ENCODE assay signal across 7 cellular contexts in genomic region chr1:1919304-1920056, GRCh38. TPM values are rescaled to one million over a fixed set of nuclear protein-coding genes. Genes with fewer than 3 reads are reported as not detected.
DNase-seq lines count a peak whose midpoint lies in the region; ATAC-seq, FAIRE-seq and TF ChIP-seq lines count a peak whose summit lies in the region.

No MANE protein-coding gene starts in this region.

- no peaks in the 10 kb centered on the region for H3K36me3 ChIP-seq in astrocyte (ENCODE audit: insufficient read depth, low read length)
- H3K36me3 ChIP-seq in hepatocyte (replicated peaks; ENCODE audit: insufficient read depth, low read depth), result no peaks in the 10 kb centered on the region

- H3K4me3 ChIP-seq in astrocyte (ENCODE audit: insufficient read depth, low read depth, low read length), result peak overlapping the region; percentile 55
- no peak overlapping the region for H3K4me3 ChIP-seq in hepatocyte

- H4K20me1 ChIP-seq in astrocyte (ENCODE audit: insufficient read depth, low read length), result no peaks in the 10 kb centered on the region
- no peaks in the 10 kb centered on the region for H4K20me1 ChIP-seq in hepatocyte (ENCODE audit: insufficient read depth, poor library complexity, severe bottlenecking)

- no peak for FAIRE-seq in astrocyte (lab: Jason Lieb, UNC)

- no peaks in the 10 kb centered on the region for H3K9me3 ChIP-seq in astrocyte (ENCODE audit: insufficient read depth, low read depth, low read length)
- no peaks in the 10 kb centered on the region for H3K9me3 ChIP-seq in hepatocyte (ENCODE audit: low read depth)

- H3K36me3 Mint-ChIP-seq in T-helper 2 cell treated with Interferon-gamma antibody and Interleukin-4, amounts not matched to agents 5 μg/mL and 100 μg/mL, for 36 hours (ENCODE audit: low read depth), result no peaks in the 10 kb centered on the region
- no peaks in the 10 kb centered on the region for H3K36me3 Mint-ChIP-seq in astrocyte (ENCODE audit: low read depth, unreplicated experiment)

- H3K27me3 Mint-ChIP-seq in T-helper 2 cell treated with Interferon-gamma antibody and Interleukin-4, amounts not matched to agents 5 μg/mL and 100 μg/mL, for 36 hours (ENCODE audit: low read depth), result peaks cover 6% of the 10 kb centered on the region
- H3K27me3 Mint-ChIP-seq in astrocyte (ENCODE audit: low read depth, unreplicated experiment), result peaks cover 22% of the 10 kb centered on the region

- ATAC-seq in GM18502 (IDR thresholded peaks at IDR 0.05; ENCODE audit: poor library complexity, unreplicated experiment) (peak; percentile 82), HG02885 (IDR thresholded peaks at IDR 0.05; ENCODE audit: poor library complexity, unreplicated experiment) (peak; percentile 80)

- H3K4me2 ChIP-seq in astrocyte (ENCODE audit: low read length), result peak overlapping the region; percentile 84
- H3K4me2 ChIP-seq in hepatocyte, result peak overlapping the region; percentile 87

- H3K9me2 ChIP-seq in hepatocyte (replicated peaks; ENCODE audit: insufficient read depth), result no peaks in the 10 kb centered on the region

- peak overlapping the region; percentile 63 for H3K4me3 Mint-ChIP-seq in T-helper 2 cell treated with Interferon-gamma antibody and Interleukin-4, amounts not matched to agents 5 μg/mL and 100 μg/mL, for 36 hours
- H3K4me3 Mint-ChIP-seq in astrocyte (ENCODE audit: unreplicated experiment), result no peak overlapping the region

- H3K27me3 ChIP-seq in astrocyte (ENCODE audit: insufficient read depth, low read length), result no peaks in the 10 kb centered on the region
- H3K27me3 ChIP-seq in hepatocyte, result no peaks in the 10 kb centered on the region

- DNase-seq in NCI-H1694 (lab: John Stamatoyannopoulos, UW) (peak; percentile 42), astrocyte (ENCODE audit: low read depth) (peak; percentile 77), hepatocyte (ENCODE audit: low spot score) (peak; percentile 100), renal cortical epithelial cell (ENCODE audit: low read depth) (peak; percentile 86)
- DNase-seq in T-helper 2 cell treated with Interferon-gamma antibody and Interleukin-4, amounts not matched to agents 5 μg/mL and 100 μg/mL, for 36 hours (ENCODE audit: low spot score), result peak; percentile 96

- no peak overlapping the region for H3K9ac ChIP-seq in astrocyte (ENCODE audit: low read length)

- H3K27ac ChIP-seq in astrocyte (ENCODE audit: low read depth, low read length) (no peak overlapping the region), hepatocyte (peak overlapping the region; percentile 67)

- H3K79me2 ChIP-seq in astrocyte (ENCODE audit: insufficient read depth, low read length) (no peaks in the 10 kb centered on the region), hepatocyte (no peaks in the 10 kb centered on the region)

- peak overlapping the region; percentile 92 for H2AFZ ChIP-seq in astrocyte (ENCODE audit: low read depth, low read length)
- H2AFZ ChIP-seq in hepatocyte, result peak overlapping the region; percentile 19

- 18% methylated on average over 41 of the region's 62 CpGs for WGBS in hepatocyte (ENCODE audit: low lambda C conversion rate, missing lambda C conversion rate)

- H3K4me1 ChIP-seq in astrocyte (ENCODE audit: insufficient read depth, low read length), result peaks cover 6% of the 10 kb centered on the region
- H3K4me1 ChIP-seq in hepatocyte (ENCODE audit: insufficient read depth), result peaks cover 16% of the 10 kb centered on the region

- peak overlapping the region; percentile 71 for H3K27ac Mint-ChIP-seq in T-helper 2 cell treated with Interferon-gamma antibody and Interleukin-4, amounts not matched to agents 5 μg/mL and 100 μg/mL, for 36 hours
- no peak overlapping the region for H3K27ac Mint-ChIP-seq in astrocyte (ENCODE audit: unreplicated experiment)

- no peak for TF ChIP-seq CTCF in astrocyte (IDR thresholded peaks at IDR 0.05; ENCODE audit: insufficient read depth, low read depth, low read length)
- no peak for TF ChIP-seq CTCF in hepatocyte (IDR thresholded peaks at IDR 0.05; ENCODE audit: poor library complexity)

- H3K9me3 Mint-ChIP-seq in T-helper 2 cell treated with Interferon-gamma antibody and Interleukin-4, amounts not matched to agents 5 μg/mL and 100 μg/mL, for 36 hours, result no peaks in the 10 kb centered on the region
- H3K9me3 Mint-ChIP-seq in astrocyte (ENCODE audit: unreplicated experiment), result no peaks in the 10 kb centered on the region

- H3K4me1 Mint-ChIP-seq in T-helper 2 cell treated with Interferon-gamma antibody and Interleukin-4, amounts not matched to agents 5 μg/mL and 100 μg/mL, for 36 hours (ENCODE audit: low read depth), result peaks cover 3% of the 10 kb centered on the region
- H3K4me1 Mint-ChIP-seq in astrocyte (ENCODE audit: low read depth, unreplicated experiment), result no peaks in the 10 kb centered on the region

RNA-seq across cellular contexts. Expression of gene TMEM52, which starts 0.4 kb away (rescaled TPM):
- total RNA-seq in astrocyte (0.84 and 1.4 TPM in 2 replicates), hepatocyte (3.6 and 5.8 TPM in 2 replicates), renal cortical epithelial cell (0.35 TPM in 1 of 2 replicates, not detected in the other)
- polyA plus RNA-seq in hepatocyte, result 5.3 and 5.8 TPM in 2 replicates

RNA-seq across cellular contexts. Expression of gene CALML6, which starts 4.4 kb away (rescaled TPM):
- total RNA-seq in astrocyte (0.91 and 1.4 TPM in 2 replicates), hepatocyte (0.53 TPM in 1 of 2 replicates, not detected in the other), renal cortical epithelial cell (0.05 TPM in 1 of 2 replicates, not detected in the other)
- 0.33 and 1.3 TPM in 2 replicates for polyA plus RNA-seq in hepatocyte

RNA-seq across cellular contexts. Expression of gene GNB1, which starts 28.6 kb away (rescaled TPM):
- 583 and 602 TPM in 2 replicates for total RNA-seq in astrocyte
- 134 and 155 TPM in 2 replicates for total RNA-seq in hepatocyte
- polyA plus RNA-seq in hepatocyte, result 154 and 175 TPM in 2 replicates
- 109 and 209 TPM in 2 replicates for total RNA-seq in renal cortical epithelial cell

Comparison
In these comparisons a context has a peak if more than half of its experiments do, and no peak if none do; other contexts are left out.
1. DNase-seq: peak in every context shown above with its lines; median percentile 100 in hepatocyte; 96 in T-helper 2 cell treated with Interferon-gamma antibody and Interleukin-4, amounts not matched to agents 5 μg/mL and 100 μg/mL, for 36 hours; 86 in renal cortical epithelial cell; 77 in astrocyte; 42 in NCI-H1694.